Comparison of ENCODE assay signal across 8 cellular contexts in the genomic region with DNA sequence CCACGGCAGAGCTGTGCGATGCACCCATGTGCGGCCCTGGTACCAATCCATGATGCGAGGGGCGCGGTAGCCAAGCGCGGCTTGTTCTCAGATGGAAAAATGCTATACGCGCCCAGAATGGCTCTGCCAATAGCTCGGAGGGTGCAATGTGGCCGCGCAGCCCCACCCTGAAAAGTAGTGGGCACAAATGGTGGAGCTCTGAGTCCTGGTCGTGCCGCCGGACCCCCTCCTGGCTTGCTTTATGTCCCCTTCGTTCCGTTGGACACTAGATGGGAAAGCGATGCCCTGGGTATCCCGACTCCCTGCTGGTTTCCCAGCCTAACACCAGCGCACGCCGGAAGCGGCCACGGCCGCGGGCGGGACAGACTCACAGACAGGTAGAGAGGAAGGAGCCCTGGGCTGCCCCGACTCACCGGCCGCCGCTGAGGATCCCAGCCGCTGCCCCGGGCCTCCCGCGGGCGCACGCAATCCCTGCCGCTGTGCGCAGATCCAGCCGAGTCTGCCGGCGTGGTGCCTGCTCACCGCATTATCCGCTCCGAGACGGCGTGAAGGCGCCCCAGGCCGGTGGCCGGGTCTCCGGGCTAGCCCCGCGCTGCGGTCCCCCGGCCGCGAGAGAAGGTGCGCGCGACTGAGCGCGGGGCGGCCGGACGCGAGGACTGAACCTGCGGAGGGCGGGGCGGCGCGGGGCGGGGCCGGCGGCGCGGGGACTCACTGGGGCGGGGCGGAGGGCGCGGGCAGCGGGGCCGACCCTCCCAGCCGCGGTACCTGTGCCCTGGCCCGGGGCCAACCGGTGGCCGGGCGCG.
DNase-seq lines count a peak whose midpoint lies in the region; ATAC-seq and TF ChIP-seq lines count a peak whose summit lies in the region.

Gene CDC42EP3, minus strand, starts transcription at position 630 of the 803 bp plus-strand sequence. CDS start 25,055 bp downstream, outside the sequence.

- H3K27ac ChIP-seq in skin epidermis, result peak within 1 kb of the TSS; percentile 41 to 97 (median 88)

- H3K4me3 ChIP-seq in LNCaP clone FGC (ENCODE audit: low read depth, low read length), result peak within 1 kb of the TSS; percentile 77
- peak within 1 kb of the TSS; percentile 96 for H3K4me3 ChIP-seq in astrocyte of the cerebellum (ENCODE audit: low read depth, low read length)
- peak within 1 kb of the TSS; percentile 78 for H3K4me3 ChIP-seq in iPS-11a (ENCODE audit: low read depth, low read length)
- peak within 1 kb of the TSS; percentile 59 to 96 (median 87) for H3K4me3 ChIP-seq in skin epidermis

- TF ChIP-seq CTCF in LNCaP clone FGC (IDR thresholded peaks at IDR 0.05; ENCODE audit: control insufficient read depth, extremely low read depth, insufficient read depth), result no peak
- no peak for TF ChIP-seq CTCF in astrocyte of the cerebellum (IDR thresholded peaks at IDR 0.05; ENCODE audit: low read depth, low read length, missing control alignments)

- peak; percentile 58 for ATAC-seq in GM21723 (IDR thresholded peaks at IDR 0.05; ENCODE audit: unreplicated experiment)

- DNase-seq in EL (peak; percentile 68), LNCaP clone FGC (ENCODE audit: low read depth) (no peak), T-helper 2 cell (peak; percentile 52 to 77 (median 62)), astrocyte of the cerebellum (ENCODE audit: low read depth) (no peak), OCI-M2 (lab: John Stamatoyannopoulos, UW; ENCODE audit: unreplicated experiment) (no peak)

- in situ Hi-C loops in astrocyte of the cerebellum (cut with HindIII; ENCODE audit: low sequenced_read_pairs), result no loop called here

Comparison
In these comparisons a context has a peak if more than half of its experiments do, and no peak if none do; other contexts are left out.
1. DNase-seq: peak in EL (single experiment) and T-helper 2 cell (5 of 5); none in LNCaP clone FGC (single experiment), astrocyte of the cerebellum (single experiment) and OCI-M2 (single experiment).
2. Peak in every context shown above with its lines, with median percentiles within 50 percentile points of each other: H3K4me3 ChIP-seq.